Comparison of ENCODE assay signal across 8 cellular contexts in the genomic region with DNA sequence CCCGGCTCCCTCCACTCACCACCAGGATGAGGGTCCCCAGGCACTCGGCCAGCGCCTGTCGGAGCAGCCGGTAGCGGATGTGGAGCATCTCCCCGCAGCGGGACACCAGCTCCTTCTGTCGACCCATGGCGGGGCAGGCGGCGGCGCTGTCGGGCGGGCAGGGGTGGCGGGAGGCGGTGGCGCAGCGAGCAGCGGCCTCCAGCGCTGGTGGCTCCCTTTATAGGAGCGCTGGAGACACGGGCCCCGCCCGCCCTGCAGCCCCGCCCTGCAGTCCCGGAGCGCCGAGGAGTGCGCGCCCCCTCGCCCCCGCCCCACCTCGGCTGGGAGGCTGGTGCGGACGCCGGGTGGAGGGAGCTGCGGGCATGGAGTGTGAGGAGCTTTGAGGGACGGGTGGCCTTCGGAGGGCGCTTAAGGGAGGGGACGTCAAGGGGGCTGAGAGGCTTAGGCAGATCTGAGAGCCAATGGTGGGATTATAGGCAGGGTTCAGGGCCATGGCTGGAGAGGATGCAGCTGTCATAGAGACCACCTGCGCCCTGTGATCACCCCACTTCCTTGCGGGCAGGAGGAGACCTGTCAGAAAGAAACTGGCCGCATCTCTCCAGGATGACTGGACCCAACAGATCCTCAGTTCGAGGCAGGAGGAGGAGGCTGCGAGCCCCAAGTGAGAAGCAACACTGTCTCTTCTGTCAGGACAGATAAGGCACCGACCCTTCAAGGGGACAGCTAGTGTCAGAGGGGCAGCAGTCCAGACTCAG. TPM values are rescaled to one million over a fixed set of nuclear protein-coding genes. Genes with fewer than 3 reads are reported as not detected.
DNase-seq lines count a peak whose midpoint lies in the region; ATAC-seq and TF ChIP-seq lines count a peak whose summit lies in the region.

A gene (minus strand): TSS at position 190 of the 755 bp plus-strand sequence. CDS start 63 bp downstream, at position 127.

- H2AFZ ChIP-seq in OCI-LY7 (ENCODE audit: low read length) (peak within 1 kb of the TSS; percentile 73), osteoblast (ENCODE audit: low read length) (peak within 1 kb of the TSS; percentile 87)

- peak within 1 kb of the TSS; percentile 82 for H3K27ac ChIP-seq in OCI-LY7 (ENCODE audit: low read depth, low read length, poor library complexity, severe bottlenecking)
- no peak within 1 kb of the TSS for H3K27ac ChIP-seq in osteoblast (ENCODE audit: low read depth, low read length)

- DNase-seq in ELF-1 (ENCODE audit: low read depth, low spot score) (peak; percentile 78), OCI-LY7 (ENCODE audit: low spot score) (peak; percentile 73), germinal center (ENCODE audit: low spot score) (peak; percentile 77), osteoblast (ENCODE audit: insufficient read length, low spot score, missing footprints) (peak; percentile 94), ureter (ENCODE audit: low spot score) (peak; percentile 67)
- peak; percentile 70 for DNase-seq in activated effector memory CD4-positive, alpha-beta T cell treated with Interleukin-2 at 50 U/mL for 16 hours

- POLR2A ChIA-PET in OCI-LY7 (lab: Charles Lee) = interaction anchor here (0.6 to 8.6 kb wide), 10 partner anchors 10 to 150 kb away, joined by 3 to 50 read pairs (median 4); a partner anchor contains a TSS

- H3K4me3 ChIP-seq in OCI-LY7 (ENCODE audit: low read depth, low read length, poor library complexity, severe bottlenecking) = peak within 1 kb of the TSS; percentile 65
- peak within 1 kb of the TSS; percentile 72 for H3K4me3 ChIP-seq in osteoblast (ENCODE audit: insufficient read depth, low read length)

- intact Hi-C loops in OCI-LY7 (cut with micrococcal nuclease; ENCODE audit: unreplicated experiment) = no loop called here

- H3K4me1 ChIP-seq in OCI-LY7 (ENCODE audit: insufficient read depth, low read length, poor library complexity, severe bottlenecking) = peaks cover 31% of the 10 kb centered on the region
- peaks cover 14% of the 10 kb centered on the region for H3K4me1 ChIP-seq in osteoblast (ENCODE audit: insufficient read depth, low read length)

- CTCF ChIA-PET in OCI-LY7 (lab: Charles Lee; ENCODE audit: unreplicated experiment) = interaction anchor here (0.6 to 2.1 kb wide), 12 partner anchors 9 to 427 kb away, joined by 3 to 19 read pairs (median 5); a partner anchor contains a TSS

- no TSS peak for BruUV-seq in OCI-LY7 (replicated peaks; lab: Mats Ljungman, UMichigan)

- no peaks in the 10 kb centered on the region for H3K9me3 ChIP-seq in OCI-LY7 (ENCODE audit: low read length)
- H3K9me3 ChIP-seq in osteoblast (ENCODE audit: low read depth, low read length) = no peaks in the 10 kb centered on the region

- no peaks in the 10 kb centered on the region for H3K9me2 ChIP-seq in OCI-LY7 (ENCODE audit: insufficient read depth, low read length)

- H3K27me3 ChIP-seq in osteoblast (ENCODE audit: insufficient read depth, low read length) = peaks cover 8% of the 10 kb centered on the region

- H4K20me1 ChIP-seq in OCI-LY7 (ENCODE audit: insufficient read depth, low read length) (no peaks in the 10 kb centered on the region), osteoblast (ENCODE audit: insufficient read depth, low read length) (no peaks in the 10 kb centered on the region)

- peak; percentile 28 for ATAC-seq in HG02981 (IDR thresholded peaks at IDR 0.05; ENCODE audit: unreplicated experiment)
- no peak for ATAC-seq in HG02870 (IDR thresholded peaks at IDR 0.05; ENCODE audit: unreplicated experiment)

- H3K36me3 ChIP-seq in OCI-LY7 (ENCODE audit: insufficient read depth, low read length) (no peaks in the 10 kb centered on the region), osteoblast (ENCODE audit: insufficient read depth, low read length) (no peaks in the 10 kb centered on the region)

- TF ChIP-seq CTCF in OCI-LY7 (conservative IDR thresholded peaks at IDR 0.05; ENCODE audit: low read length) (peak; percentile 66), osteoblast (IDR thresholded peaks at IDR 0.05; ENCODE audit: extremely low read depth, low read depth, low read length) (no peak)

- peak within 1 kb of the TSS; percentile 88 for H3K4me2 ChIP-seq in OCI-LY7 (ENCODE audit: low read length)
- H3K4me2 ChIP-seq in osteoblast (ENCODE audit: insufficient read depth, low read length) = peak within 1 kb of the TSS; percentile 96

- H3K79me2 ChIP-seq in OCI-LY7 (ENCODE audit: insufficient read depth, low read depth, low read length) (no peaks in the 10 kb centered on the region), osteoblast (ENCODE audit: insufficient read depth, low read length) (no peaks in the 10 kb centered on the region)

RNA-seq across cellular contexts. Expression of the gene that starts here (rescaled TPM):
- total RNA-seq in OCI-LY7 (2014; rRNA removed; shearing (Covaris generic)) = 16.0 TPM in 2 replicates
- 28.5 and 30.6 TPM in 2 replicates for total RNA-seq in OCI-LY7 (2022)
- 0.72 and 0.88 TPM in 2 replicates for total RNA-seq in osteoblast
- 203 TPM for total RNA-seq in ureter

Comparison
In these comparisons a context has a peak if more than half of its experiments do, and no peak if none do; other contexts are left out.
1. Peak in DNase-seq, H3K4me3 ChIP-seq and H3K4me2 ChIP-seq in osteoblast; RNA of the gene not detected or under 1 TPM.